13 cellular contexts compared by ENCODE assay signal in the genomic region with DNA sequence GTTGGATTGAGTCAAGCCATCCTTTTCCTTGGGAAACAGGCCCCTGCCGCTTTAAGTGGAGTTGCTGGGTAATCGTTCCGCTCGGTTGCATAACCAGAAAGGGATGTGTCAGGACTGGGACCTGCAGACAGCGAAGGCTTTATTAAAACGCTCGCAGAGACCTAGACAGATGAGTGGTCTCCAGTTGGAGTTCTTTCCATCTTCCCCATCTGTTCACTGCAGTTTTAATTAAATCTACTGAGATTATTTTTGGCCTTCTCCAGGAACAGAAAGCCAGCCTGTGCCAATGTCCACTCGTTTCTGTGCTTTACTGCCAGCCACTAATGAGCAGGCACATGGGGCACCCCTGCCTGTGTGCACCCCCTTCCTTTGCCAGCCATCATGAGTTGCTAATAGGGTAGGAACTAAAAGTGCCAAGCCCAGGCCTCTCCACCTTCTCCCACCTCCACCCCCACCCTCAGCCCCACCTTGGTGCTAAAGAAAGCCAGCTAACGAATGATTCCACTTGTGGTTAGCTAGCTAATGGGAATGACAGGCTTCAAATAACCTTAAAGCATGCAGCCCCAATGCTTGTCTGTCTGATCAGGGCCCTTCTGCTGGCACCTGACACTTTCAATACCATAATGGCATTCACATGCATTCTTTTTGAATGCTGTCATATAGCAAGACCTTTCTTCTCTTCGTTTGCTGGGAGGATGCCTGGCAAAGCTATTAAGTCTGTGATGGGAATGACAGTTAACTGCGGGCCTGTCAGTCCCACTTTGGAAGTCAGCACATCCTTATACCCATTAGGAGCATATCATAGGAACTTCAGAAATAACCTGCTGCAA.
A peak's percentile ranks its signal among the peaks of the same experiment; 100 is the strongest.
DNase-seq lines count a peak whose midpoint lies in the region; ATAC-seq and TF ChIP-seq lines count a peak whose summit lies in the region.
"Had no signal": no experiment of that assay in that cellular context is flagged by ENCODE, and none has a peak within 500 bp of the region (broad histone marks: within the 10 kb centered on the region; RNA-seq: fewer than 3 reads in every experiment).

No MANE protein-coding gene starts in this region.

- H3K4me3 ChIP-seq in BE2C (ENCODE audit: low read depth, low read length) = no peak overlapping the region
- H3K4me3 ChIP-seq in lower lobe of right lung = no peak overlapping the region
- no peak overlapping the region for H3K4me3 ChIP-seq in aorta (ENCODE audit: low read length in 2 of 2)
- no peak overlapping the region for H3K4me3 ChIP-seq in Peyer's patch
- H3K4me3 ChIP-seq: coronary artery, mucosa of descending colon had no signal

- ATAC-seq in lower lobe of right lung (no peak), aorta (ENCODE audit: low FRiP score) (no peak), HG03521 (IDR thresholded peaks at IDR 0.05; ENCODE audit: unreplicated experiment) (no peak)
- ATAC-seq: activated T-helper 17 cell treated with anti-CD3 and anti-CD28 coated beads, Interleukin-2, amount 50 U/mL, for 72 hours; mucosa of descending colon; Right ventricle myocardium inferior had no signal

- intact Hi-C loops in lower lobe of right lung (cut with DNase I) (no loop called here), aorta (cut with DNase I) (no loop called here)

- no peaks in the 10 kb centered on the region for H3K9me3 ChIP-seq in BE2C
- H3K9me3 ChIP-seq in lower lobe of right lung = no peaks in the 10 kb centered on the region
- peaks cover 1% of the 10 kb centered on the region for H3K9me3 ChIP-seq in aorta (ENCODE audit: control insufficient read depth, low read length)
- no peaks in the 10 kb centered on the region for H3K9me3 ChIP-seq in Peyer's patch
- H3K9me3 ChIP-seq: mucosa of descending colon had no signal

- no peak for TF ChIP-seq POLR2A in Peyer's patch (IDR thresholded peaks at IDR 0.05)

- WGBS in aorta, 2 donors = 56 to 61% methylated on average over 11 of the region's 11 CpGs

- H3K4me1 ChIP-seq in BE2C (peaks cover 31% of the 10 kb centered on the region), lower lobe of right lung (no peaks in the 10 kb centered on the region), aorta (ENCODE audit: control insufficient read depth in 1 of 2, insufficient read depth in 2 of 2, low read length in 2 of 2) (no peaks in the 10 kb centered on the region), Peyer's patch (peaks cover 0 to 5% (median 0%) of the 10 kb centered on the region in 4 donors)

- H3K36me3 ChIP-seq in BE2C (no peaks in the 10 kb centered on the region), lower lobe of right lung (no peaks in the 10 kb centered on the region), aorta (ENCODE audit: control insufficient read depth in 1 of 2, insufficient read depth in 2 of 2, low read length in 1 of 2) (no peaks in the 10 kb centered on the region), Peyer's patch (no peaks in the 10 kb centered on the region)

- no peak for TF ChIP-seq CTCF in BE2C (IDR thresholded peaks at IDR 0.05; ENCODE audit: low read depth, low read length)
- no peak for TF ChIP-seq CTCF in lower lobe of right lung (IDR thresholded peaks at IDR 0.05)
- TF ChIP-seq CTCF in Peyer's patch (IDR thresholded peaks at IDR 0.05) = no peak

- peak; percentile 84 for DNase-seq in BE2C
- peak; percentile 98 for DNase-seq in NCI-H1694 (lab: John Stamatoyannopoulos, UW)
- peak; percentile 86 for DNase-seq in SW480 (ENCODE audit: low spot score)
- peak; percentile 78 for DNase-seq in left kidney (ENCODE audit: low read depth, low spot score)
- no peak for DNase-seq in lower lobe of right lung
- no peak for DNase-seq in aorta
- DNase-seq in Peyer's patch = no peak
- DNase-seq: mucosa of descending colon; stimulated activated CD8-positive, alpha-beta memory T cell treated with anti-CD3 and anti-CD28 coated beads, Interleukin-4, amount 100 ng/mL, for 48 hours had no signal

- H3K27ac ChIP-seq in lower lobe of right lung = no peak overlapping the region
- no peak overlapping the region for H3K27ac ChIP-seq in aorta (ENCODE audit: low read depth in 1 of 2, low read length in 2 of 2)
- H3K27ac ChIP-seq in Peyer's patch = no peak overlapping the region
- H3K27ac ChIP-seq: coronary artery had no signal

- H3K27me3 ChIP-seq in BE2C = no peaks in the 10 kb centered on the region
- no peaks in the 10 kb centered on the region for H3K27me3 ChIP-seq in lower lobe of right lung (ENCODE audit: low read depth)
- no peaks in the 10 kb centered on the region for H3K27me3 ChIP-seq in aorta (ENCODE audit: control insufficient read depth in 1 of 2, insufficient read depth in 2 of 2, low read length in 1 of 2)
- no peaks in the 10 kb centered on the region for H3K27me3 ChIP-seq in Peyer's patch

Comparison
In these comparisons a context has a peak if more than half of its experiments do, and no peak if none do; other contexts are left out.
1. DNase-seq: peak in BE2C (single experiment), NCI-H1694 (single experiment), SW480 (single experiment) and left kidney (single experiment); none in lower lobe of right lung (single experiment), aorta (0 of 2) and Peyer's patch (0 of 3).